9 cellular contexts compared by ENCODE assay signal in genomic region chr9:135989722-135990467, GRCh38. TPM values are rescaled to one million over a fixed set of nuclear protein-coding genes. Genes with fewer than 3 reads are reported as not detected.
DNase-seq lines count a peak whose midpoint lies in the region; ATAC-seq and TF ChIP-seq lines count a peak whose summit lies in the region.
"Had no signal": no experiment of that assay in that cellular context is flagged by ENCODE, and none has a peak within 500 bp of the region (broad histone marks: within the 10 kb centered on the region; RNA-seq: fewer than 3 reads in every experiment).

No MANE protein-coding gene starts in this region.

- TF ChIP-seq CTCF in BE2C (IDR thresholded peaks at IDR 0.05; ENCODE audit: low read depth, low read length): no peak
- no peak for TF ChIP-seq CTCF in Loucy (conservative IDR thresholded peaks at IDR 0.05; ENCODE audit: low read length)

- H3K9me3 Mint-ChIP-seq in activated T-cell treated with anti-CD3 and anti-CD28 coated beads, Interleukin-2, amount 50 U/mL, for 72 hours: no peaks in the 10 kb centered on the region
- peaks cover 2% of the 10 kb centered on the region for H3K9me3 Mint-ChIP-seq in memory B cell
- peaks cover 3% of the 10 kb centered on the region for H3K9me3 Mint-ChIP-seq in stimulated activated memory B cell treated with anti-CD40 and anti-IgM and Interleukin-4, amounts not matched to agents 10 μg/mL and 1 μg/mL and 100 μg/mL, for 72 hours
- H3K9me3 Mint-ChIP-seq: stimulated activated naive CD8-positive, alpha-beta T cell treated with anti-CD3 and anti-CD28 coated beads, Interleukin-15, Interleukin-2, amounts not matched to agents 100 ng/mL and 50 ng/mL, for 24 hours had no signal

- ATAC-seq in activated T-cell treated with anti-CD3 and anti-CD28 coated beads, Interleukin-2, amount 50 U/mL, for 72 hours (replicated peaks in 1 of 2): peak; percentile 4 to 21
- ATAC-seq in memory B cell (ENCODE audit: low read depth) (peak; percentile 34), GM19463 (IDR thresholded peaks at IDR 0.05; ENCODE audit: unreplicated experiment) (no peak), GM19395 (IDR thresholded peaks at IDR 0.05; ENCODE audit: unreplicated experiment) (no peak), GM18873 (IDR thresholded peaks at IDR 0.05; ENCODE audit: low FRiP score, unreplicated experiment) (no peak)
- no peak for ATAC-seq in stimulated activated memory B cell treated with anti-CD40 and anti-IgM and Interleukin-4, amounts not matched to agents 10 μg/mL and 1 μg/mL and 100 μg/mL, for 72 hours

- H3K27me3 Mint-ChIP-seq in activated T-cell treated with anti-CD3 and anti-CD28 coated beads, Interleukin-2, amount 50 U/mL, for 72 hours (ENCODE audit: low read depth): no peaks in the 10 kb centered on the region
- peaks cover 6% of the 10 kb centered on the region for H3K27me3 Mint-ChIP-seq in memory B cell
- H3K27me3 Mint-ChIP-seq in stimulated activated memory B cell treated with anti-CD40 and anti-IgM and Interleukin-4, amounts not matched to agents 10 μg/mL and 1 μg/mL and 100 μg/mL, for 72 hours: peaks cover 52% of the 10 kb centered on the region
- H3K27me3 Mint-ChIP-seq: stimulated activated naive CD8-positive, alpha-beta T cell treated with anti-CD3 and anti-CD28 coated beads, Interleukin-15, Interleukin-2, amounts not matched to agents 100 ng/mL and 50 ng/mL, for 24 hours had no signal

- peaks cover 48% of the 10 kb centered on the region for H3K4me1 ChIP-seq in BE2C
- peaks cover 45% of the 10 kb centered on the region for H3K4me1 ChIP-seq in Loucy (ENCODE audit: insufficient read depth, low read length, poor library complexity, severe bottlenecking)

- H3K9me2 ChIP-seq in Loucy (replicated peaks; ENCODE audit: low read depth, low read length): no peaks in the 10 kb centered on the region

- 0 out of 2 replicates have a peak, but pooled peaks cover 2% of the 10 kb centered on the region for H3F3A ChIP-seq in Loucy (ENCODE audit: low read depth)

- H3K9ac ChIP-seq in Loucy (ENCODE audit: low read depth, low read length, poor library complexity, severe bottlenecking): peak overlapping the region; percentile 30

- H3K4me3 ChIP-seq in BE2C (ENCODE audit: low read depth, low read length) (peak overlapping the region; percentile 30), Loucy (ENCODE audit: low read length, poor library complexity, severe bottlenecking) (no peak overlapping the region)

- H3K4me3 Mint-ChIP-seq in activated T-cell treated with anti-CD3 and anti-CD28 coated beads, Interleukin-2, amount 50 U/mL, for 72 hours: peak overlapping the region; percentile 46
- H3K4me3 Mint-ChIP-seq in memory B cell: peak overlapping the region; percentile 11
- no peak overlapping the region for H3K4me3 Mint-ChIP-seq in stimulated activated memory B cell treated with anti-CD40 and anti-IgM and Interleukin-4, amounts not matched to agents 10 μg/mL and 1 μg/mL and 100 μg/mL, for 72 hours
- H3K4me3 Mint-ChIP-seq: stimulated activated naive CD8-positive, alpha-beta T cell treated with anti-CD3 and anti-CD28 coated beads, Interleukin-15, Interleukin-2, amounts not matched to agents 100 ng/mL and 50 ng/mL, for 24 hours had no signal

- H2AFZ ChIP-seq in Loucy (ENCODE audit: low read length): no peak overlapping the region

- DNase-seq in BE2C (peak; percentile 73), memory B cell (ENCODE audit: low spot score in 2 of 2) (no peak)
- DNase-seq in activated T-cell treated with anti-CD3 and anti-CD28 coated beads, Interleukin-2, amount 50 U/mL, for 72 hours: peak in 1 of 2 donors; percentile 35

- H3K27me3 ChIP-seq in BE2C: no peaks in the 10 kb centered on the region
- no peaks in the 10 kb centered on the region for H3K27me3 ChIP-seq in Loucy (ENCODE audit: insufficient read depth, low read length, poor library complexity, severe bottlenecking)

- H3K79me2 ChIP-seq in Loucy (ENCODE audit: insufficient read depth, low read length): no peaks in the 10 kb centered on the region

- no peaks in the 10 kb centered on the region for H3K9me3 ChIP-seq in BE2C
- no peaks in the 10 kb centered on the region for H3K9me3 ChIP-seq in Loucy (ENCODE audit: insufficient read depth, low read depth, low read length)

- peak overlapping the region; percentile 5 for H3K4me2 ChIP-seq in Loucy (ENCODE audit: low read depth, low read length, poor library complexity, severe bottlenecking)

- no peaks in the 10 kb centered on the region for H4K20me1 ChIP-seq in Loucy (ENCODE audit: insufficient read depth, low read length, poor library complexity, severe bottlenecking)

- H3K27ac Mint-ChIP-seq in activated T-cell treated with anti-CD3 and anti-CD28 coated beads, Interleukin-2, amount 50 U/mL, for 72 hours: no peak overlapping the region
- H3K27ac Mint-ChIP-seq in memory B cell: no peak overlapping the region
- H3K27ac Mint-ChIP-seq in stimulated activated memory B cell treated with anti-CD40 and anti-IgM and Interleukin-4, amounts not matched to agents 10 μg/mL and 1 μg/mL and 100 μg/mL, for 72 hours: no peak overlapping the region
- H3K27ac Mint-ChIP-seq: stimulated activated naive CD8-positive, alpha-beta T cell treated with anti-CD3 and anti-CD28 coated beads, Interleukin-15, Interleukin-2, amounts not matched to agents 100 ng/mL and 50 ng/mL, for 24 hours had no signal

- H3K36me3 Mint-ChIP-seq in activated T-cell treated with anti-CD3 and anti-CD28 coated beads, Interleukin-2, amount 50 U/mL, for 72 hours (ENCODE audit: insufficient read depth in 2 of 2): no peaks in the 10 kb centered on the region
- no peaks in the 10 kb centered on the region for H3K36me3 Mint-ChIP-seq in memory B cell
- H3K36me3 Mint-ChIP-seq in stimulated activated memory B cell treated with anti-CD40 and anti-IgM and Interleukin-4, amounts not matched to agents 10 μg/mL and 1 μg/mL and 100 μg/mL, for 72 hours: no peaks in the 10 kb centered on the region

- H3K36me3 ChIP-seq in BE2C (no peaks in the 10 kb centered on the region), Loucy (ENCODE audit: insufficient read depth, low read length) (no peaks in the 10 kb centered on the region)

- H3K4me1 Mint-ChIP-seq in activated T-cell treated with anti-CD3 and anti-CD28 coated beads, Interleukin-2, amount 50 U/mL, for 72 hours (ENCODE audit: low read depth): peaks cover 12% of the 10 kb centered on the region
- H3K4me1 Mint-ChIP-seq in memory B cell: peaks cover 7% of the 10 kb centered on the region
- H3K4me1 Mint-ChIP-seq in stimulated activated memory B cell treated with anti-CD40 and anti-IgM and Interleukin-4, amounts not matched to agents 10 μg/mL and 1 μg/mL and 100 μg/mL, for 72 hours: peaks cover 24% of the 10 kb centered on the region

RNA-seq across cellular contexts. Expression of gene UBAC1, which starts 28.7 kb away (rescaled TPM):
- 81.2 TPM for polyA plus RNA-seq in BE2C (2012; ENCODE audit: insufficient read depth, insufficient read length, low read depth)
- 10 to 100 TPM; 35.6 to 41.6 TPM for total RNA-seq in activated T-cell treated with anti-CD3 and anti-CD28 coated beads, Interleukin-2, amount 50 U/mL, for 72 hours

Comparison
In these comparisons a context has a peak if more than half of its experiments do, and no peak if none do; other contexts are left out.
1. ATAC-seq: peak in activated T-cell treated with anti-CD3 and anti-CD28 coated beads, Interleukin-2, amount 50 U/mL, for 72 hours (2 of 2) and memory B cell (single experiment); none in GM19463 (single experiment), stimulated activated memory B cell treated with anti-CD40 and anti-IgM and Interleukin-4, amounts not matched to agents 10 μg/mL and 1 μg/mL and 100 μg/mL, for 72 hours (single experiment), GM19395 (single experiment) and GM18873 (single experiment).